ENCODE assay signal across 8 cellular contexts in genomic region chr10:5475974-5476807, GRCh38. TPM values are rescaled to one million over a fixed set of nuclear protein-coding genes. Genes with fewer than 3 reads are reported as not detected.
"Had no signal": no experiment of that assay in that cellular context is flagged by ENCODE, and none has a peak within 500 bp of the region (broad histone marks: within the 10 kb centered on the region; RNA-seq: fewer than 3 reads in every experiment).

No MANE protein-coding gene starts in this region.

RNA-seq across cellular contexts. Expression of gene CALML5, which starts 23.2 kb away (rescaled TPM):
- total RNA-seq: LHCN-M2, MCF 10A, OCI-LY7, PC-3, SK-MEL-5 had no signal
- polyA plus RNA-seq: IgD-negative memory B cell, SK-N-SH had no signal

RNA-seq across cellular contexts. Expression of gene CALML3, which starts 48.6 kb away (rescaled TPM):
- total RNA-seq: HT-29, LHCN-M2, OCI-LY7, PC-3, SK-MEL-5 had no signal
- polyA plus RNA-seq: IgD-negative memory B cell, SK-N-SH had no signal
